ENCODE assay signal across 11 cellular contexts in the genomic region with DNA sequence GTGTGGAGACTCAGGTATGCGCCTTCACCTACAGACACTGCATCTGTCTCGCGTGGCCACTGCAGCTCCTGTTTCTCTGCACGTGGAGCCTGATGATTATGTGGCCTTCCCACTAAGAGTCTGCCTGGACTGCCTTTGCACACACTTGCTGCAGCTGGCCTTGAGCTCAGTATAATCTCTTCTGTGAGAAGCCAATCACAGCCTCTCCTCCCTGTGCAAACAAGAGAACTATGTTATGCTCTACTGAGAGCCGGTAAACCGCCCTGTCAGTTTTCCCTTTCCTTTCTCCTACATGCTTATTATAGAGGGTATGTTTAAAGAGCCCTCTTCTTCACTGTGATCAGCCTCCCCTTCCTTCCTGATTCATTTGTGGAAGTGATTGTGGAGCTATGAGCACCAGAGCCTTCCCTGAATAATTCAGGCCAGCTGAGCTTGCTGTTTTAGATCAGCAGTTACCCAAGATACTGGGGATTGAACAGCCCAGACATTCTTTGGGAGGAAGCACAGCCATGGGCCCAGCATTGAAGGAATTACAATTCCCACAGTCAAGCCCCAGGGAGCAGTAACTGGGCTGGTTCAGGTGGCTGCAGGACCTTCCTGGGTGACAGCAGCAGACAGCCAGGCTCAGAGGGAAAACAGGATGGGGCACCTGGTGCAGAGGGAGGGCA. TPM values are rescaled to one million over a fixed set of nuclear protein-coding genes. Genes with fewer than 3 reads are reported as not detected.
A peak's percentile ranks its signal among the peaks of the same experiment; 100 is the strongest.
DNase-seq lines count a peak whose midpoint lies in the region; ATAC-seq and TF ChIP-seq lines count a peak whose summit lies in the region.
"Had no signal": no experiment of that assay in that cellular context is flagged by ENCODE, and none has a peak within 500 bp of the region (broad histone marks: within the 10 kb centered on the region; RNA-seq: fewer than 3 reads in every experiment).

No MANE protein-coding gene starts in this region.

- DNase-seq in T47D (ENCODE audit: low read depth in 1 of 2, low spot score in 1 of 2) (peak; percentile 48 to 74), breast epithelium (ENCODE audit: low spot score in 2 of 2) (no peak), RWPE2 (ENCODE audit: low spot score) (no peak), hippocampal formation (lab: John Stamatoyannopoulos, UW) (peak; percentile 30 to 60), upper lobe of right lung (no peak), natural killer cell (no peak)
- no peak for DNase-seq in natural killer cell treated with Interleukin-12 subunit alpha and Interleukin-12 subunit beta and Interleukin-15 and Interleukin-18, amount 100 ng/mL, for 72 hours (ENCODE audit: low spot score)
- DNase-seq in central memory CD4-positive, alpha-beta T cell: no peak

- H3K36me3 Mint-ChIP-seq in natural killer cell: no peaks in the 10 kb centered on the region
- H3K36me3 Mint-ChIP-seq in natural killer cell treated with Interleukin-12 subunit alpha and Interleukin-12 subunit beta and Interleukin-15 and Interleukin-18, amount 100 ng/mL, for 72 hours: no peaks in the 10 kb centered on the region
- H3K36me3 Mint-ChIP-seq: neural progenitor cell had no signal

- H3K27me3 ChIP-seq in breast epithelium (peaks cover 0 to 5% of the 10 kb centered on the region in 2 donors), RWPE2 (ENCODE audit: insufficient read depth, poor library complexity, severe bottlenecking) (no peaks in the 10 kb centered on the region), upper lobe of right lung (peaks cover 17% of the 10 kb centered on the region)
- H3K27me3 ChIP-seq: upper lobe of left lung had no signal

- no peak for TF ChIP-seq POLR2A in breast epithelium (IDR thresholded peaks at IDR 0.05)

- TF ChIP-seq CTCF in breast epithelium (IDR thresholded peaks at IDR 0.05) (no peak), RWPE2 (IDR thresholded peaks at IDR 0.05; ENCODE audit: poor library complexity, severe bottlenecking) (no peak), upper lobe of right lung (IDR thresholded peaks at IDR 0.05) (no peak), natural killer cell (IDR thresholded peaks at IDR 0.05) (no peak)

- H3K4me3 ChIP-seq in breast epithelium (no peak overlapping the region), RWPE2 (ENCODE audit: severe bottlenecking) (no peak overlapping the region), upper lobe of right lung (no peak overlapping the region)
- H3K4me3 ChIP-seq: neural progenitor cell, upper lobe of left lung had no signal

- H3K9me3 Mint-ChIP-seq in natural killer cell: no peaks in the 10 kb centered on the region
- H3K9me3 Mint-ChIP-seq in natural killer cell treated with Interleukin-12 subunit alpha and Interleukin-12 subunit beta and Interleukin-15 and Interleukin-18, amount 100 ng/mL, for 72 hours: no peaks in the 10 kb centered on the region
- H3K9me3 Mint-ChIP-seq: neural progenitor cell had no signal

- no peak overlapping the region for H3K4me3 Mint-ChIP-seq in natural killer cell
- no peak overlapping the region for H3K4me3 Mint-ChIP-seq in natural killer cell treated with Interleukin-12 subunit alpha and Interleukin-12 subunit beta and Interleukin-15 and Interleukin-18, amount 100 ng/mL, for 72 hours
- H3K4me3 Mint-ChIP-seq: neural progenitor cell had no signal

- H3K9me3 ChIP-seq in breast epithelium (no peaks in the 10 kb centered on the region), RWPE2 (ENCODE audit: severe bottlenecking) (no peaks in the 10 kb centered on the region), upper lobe of right lung (no peaks in the 10 kb centered on the region)
- H3K9me3 ChIP-seq: upper lobe of left lung had no signal

- H3K4me1 ChIP-seq in breast epithelium (no peaks in the 10 kb centered on the region), RWPE2 (ENCODE audit: insufficient read depth, poor library complexity, severe bottlenecking) (peaks cover 19% of the 10 kb centered on the region), upper lobe of right lung (peaks cover 14% of the 10 kb centered on the region)
- H3K4me1 ChIP-seq: neural progenitor cell had no signal

- in situ Hi-C loops in T47D (cut with HindIII; ENCODE audit: low pct_unique_long_range_greater_than_20kb, low sequenced_read_pairs): no loop called here

- intact Hi-C loops in breast epithelium (cut with DNase I; ENCODE audit: low total_unique reads) (no loop called here), upper lobe of right lung (cut with DNase I) (no loop called here), natural killer cell (cut with micrococcal nuclease) (no loop called here)

- H3K27ac ChIP-seq in breast epithelium: no peak overlapping the region
- peak overlapping the region; percentile 27 for H3K27ac ChIP-seq in RWPE2 (ENCODE audit: poor library complexity, severe bottlenecking)
- no peak overlapping the region for H3K27ac ChIP-seq in upper lobe of right lung
- H3K27ac ChIP-seq: neural progenitor cell, upper lobe of left lung had no signal

- H3K27ac Mint-ChIP-seq in natural killer cell: no peak overlapping the region
- no peak overlapping the region for H3K27ac Mint-ChIP-seq in natural killer cell treated with Interleukin-12 subunit alpha and Interleukin-12 subunit beta and Interleukin-15 and Interleukin-18, amount 100 ng/mL, for 72 hours
- H3K27ac Mint-ChIP-seq: neural progenitor cell had no signal

- peaks cover 18 to 23% of the 10 kb centered on the region in 2 donors for H3K27me3 Mint-ChIP-seq in natural killer cell (ENCODE audit: low read depth in 2 of 2)
- H3K27me3 Mint-ChIP-seq in natural killer cell treated with Interleukin-12 subunit alpha and Interleukin-12 subunit beta and Interleukin-15 and Interleukin-18, amount 100 ng/mL, for 72 hours: peaks cover 11 to 18% of the 10 kb centered on the region in 2 donors

- peaks cover 21 to 23% of the 10 kb centered on the region in 2 donors for H3K4me1 Mint-ChIP-seq in natural killer cell
- peaks cover 17 to 18% of the 10 kb centered on the region in 2 donors for H3K4me1 Mint-ChIP-seq in natural killer cell treated with Interleukin-12 subunit alpha and Interleukin-12 subunit beta and Interleukin-15 and Interleukin-18, amount 100 ng/mL, for 72 hours (ENCODE audit: low read depth in 2 of 2)

- no peak for ATAC-seq in RWPE2 (ENCODE audit: low read depth)
- peak; percentile 27 for ATAC-seq in upper lobe of right lung
- no peak for ATAC-seq in natural killer cell
- ATAC-seq in natural killer cell treated with Interleukin-12 subunit alpha and Interleukin-12 subunit beta and Interleukin-15 and Interleukin-18, amount 100 ng/mL, for 72 hours: no peak

- H3K36me3 ChIP-seq in breast epithelium: no peaks in the 10 kb centered on the region
- no peaks in the 10 kb centered on the region for H3K36me3 ChIP-seq in RWPE2 (ENCODE audit: low read depth)
- H3K36me3 ChIP-seq in upper lobe of right lung: no peaks in the 10 kb centered on the region
- H3K36me3 ChIP-seq: neural progenitor cell, upper lobe of left lung had no signal

RNA-seq across cellular contexts. Expression of gene TGFA, which starts 3.7 kb away (rescaled TPM):
- total RNA-seq in breast epithelium (10 to 100 TPM in 1 of 3 donors, 1 to 10 TPM in 2; 1.1 to 16.1 (median 4.9) TPM), upper lobe of right lung (9.1 TPM), natural killer cell (10 to 100 TPM in 1 of 3 donors, 1 to 10 TPM in 2; 5.0 to 13.3 (median 8.6) TPM)
- 1 to 10 TPM in 1 of 2 donors, under 1 TPM in 1; 0.86 to 1.6 TPM for total RNA-seq in natural killer cell treated with Interleukin-12 subunit alpha and Interleukin-12 subunit beta and Interleukin-15 and Interleukin-18, amount 100 ng/mL, for 72 hours
- total RNA-seq: OCI-LY7 had no signal

Comparison
In these comparisons a context has a peak if more than half of its experiments do, and no peak if none do; other contexts are left out.
1. DNase-seq: peak in T47D (2 of 2) and hippocampal formation (2 of 2); none in breast epithelium (0 of 2), RWPE2 (single experiment), upper lobe of right lung (single experiment), natural killer cell (single experiment), natural killer cell treated with Interleukin-12 subunit alpha and Interleukin-12 subunit beta and Interleukin-15 and Interleukin-18, amount 100 ng/mL, for 72 hours (single experiment) and central memory CD4-positive, alpha-beta T cell (single experiment).